Comparison of ENCODE assay signal across 21 cellular contexts in genomic region chr12:116609236-116609635, GRCh38. TPM values are rescaled to one million over a fixed set of nuclear protein-coding genes. Genes with fewer than 3 reads are reported as not detected.
A peak's percentile ranks its signal among the peaks of the same experiment; 100 is the strongest.
DNase-seq lines count a peak whose midpoint lies in the region; FAIRE-seq and TF ChIP-seq lines count a peak whose summit lies in the region.
"Had no signal": no experiment of that assay in that cellular context is flagged by ENCODE, and none has a peak within 500 bp of the region (broad histone marks: within the 10 kb centered on the region; RNA-seq: fewer than 3 reads in every experiment).

No MANE protein-coding gene starts in this region.

- 38 to 40% methylated on average over 4 of the region's 4 CpGs for WGBS in GM23248 (ENCODE audit: low coverage in 1 of 2, low lambda C conversion rate in 2 of 2, missing lambda C conversion rate in 2 of 2), 2 experiments
- WGBS in trophoblast cell (ENCODE audit: extremely low coverage, insufficient coverage, insufficient read length): no CpG with 5 or more reads among the region's 4 CpGs

- H3K23ac ChIP-seq in trophoblast cell (ENCODE audit: low read length): no peak overlapping the region

- peak overlapping the region in 10 of 11 experiments; percentile 2 to 66 (median 52); a peak in 18 of 22 replicates for H3K27ac ChIP-seq in BLaER1 treated with 17β-estradiol and CSF1 and Interleukin-3, amounts not matched to agents 10 nM and 100 nM
- H3K27ac ChIP-seq in GM23248 (no peak overlapping the region), trophoblast cell (ENCODE audit: low read depth, low read length) (peak overlapping the region; percentile 38), MM.1S (ENCODE audit: low read length) (no peak overlapping the region)
- H3K27ac ChIP-seq: left lung, neutrophil, prostate gland had no signal

- H3K4me1 ChIP-seq in BLaER1 treated with 17β-estradiol and CSF1 and Interleukin-3, amounts not matched to agents 10 nM and 100 nM: peaks cover 13 to 47% (median 32%) of the 10 kb centered on the region in 10 experiments
- H3K4me1 ChIP-seq in GM23248 (ENCODE audit: insufficient read depth) (peaks cover 10% of the 10 kb centered on the region), trophoblast cell (ENCODE audit: control insufficient read depth in 1 of 2, insufficient read depth in 2 of 2, low read length in 2 of 2) (peaks cover 4 to 7% of the 10 kb centered on the region in 2 experiments), MM.1S (ENCODE audit: low read length) (no peaks in the 10 kb centered on the region)

- 0 out of 2 replicates have a peak, but pooled peaks cover 7% of the 10 kb centered on the region for H3F3A ChIP-seq in GM23248 (ENCODE audit: insufficient read depth)
- no peaks in the 10 kb centered on the region for H3F3A ChIP-seq in MM.1S (ENCODE audit: insufficient read depth, low read length)

- no peaks in the 10 kb centered on the region for H4K20me1 ChIP-seq in BLaER1 treated with 17β-estradiol and CSF1 and Interleukin-3, amounts not matched to agents 10 nM and 100 nM
- no peaks in the 10 kb centered on the region for H4K20me1 ChIP-seq in GM23248 (ENCODE audit: insufficient read depth)
- H4K20me1 ChIP-seq in MM.1S (ENCODE audit: insufficient read depth, low read length): no peaks in the 10 kb centered on the region

- TF ChIP-seq CTCF in MM.1S (IDR thresholded peaks at IDR 0.05; ENCODE audit: low read length): no peak

- no peak overlapping the region for H2AK5ac ChIP-seq in trophoblast cell (ENCODE audit: low read length)

- no peak overlapping the region for H4K12ac ChIP-seq in trophoblast cell (ENCODE audit: low read depth, low read length)

- peak overlapping the region; percentile 19 to 64 (median 43) for H3K4me2 ChIP-seq in BLaER1 treated with 17β-estradiol and CSF1 and Interleukin-3, amounts not matched to agents 10 nM and 100 nM
- H3K4me2 ChIP-seq in GM23248 (ENCODE audit: unreplicated experiment) (no peak overlapping the region), trophoblast cell (ENCODE audit: low read length) (no peak overlapping the region), MM.1S (ENCODE audit: low read depth, low read length) (no peak overlapping the region)

- H2AFZ ChIP-seq in GM23248 (no peak overlapping the region), trophoblast cell (ENCODE audit: insufficient read depth, low read length, poor library complexity) (peak overlapping the region; percentile 60), MM.1S (ENCODE audit: low read length) (no peak overlapping the region)

- peaks cover 2% of the 10 kb centered on the region for H3K79me1 ChIP-seq in trophoblast cell (ENCODE audit: low read length)

- in situ Hi-C loops in GM23248 (cut with MboI): loop anchor here (25.0 kb wide), 1 partner anchor 597 kb away; no protein-coding TSS in a partner anchor

- H3K14ac ChIP-seq in trophoblast cell (ENCODE audit: low read length): peak overlapping the region; percentile 43

- H3K4ac ChIP-seq in trophoblast cell (ENCODE audit: low read depth, low read length): no peak overlapping the region

- no peak overlapping the region for H2BK120ac ChIP-seq in trophoblast cell (ENCODE audit: insufficient read depth, low read length, poor library complexity)

- peaks cover 0 to 35% (median 27%) of the 10 kb centered on the region in 11 experiments; a peak in 20 of 22 replicates for H3K9me3 ChIP-seq in BLaER1 treated with 17β-estradiol and CSF1 and Interleukin-3, amounts not matched to agents 10 nM and 100 nM (replicated peaks in 1 of 11)
- H3K9me3 ChIP-seq in GM23248 (ENCODE audit: low read depth) (no peaks in the 10 kb centered on the region), trophoblast cell (ENCODE audit: insufficient read depth, low read depth, low read length) (peaks cover 2% of the 10 kb centered on the region), MM.1S (replicated peaks; ENCODE audit: insufficient read depth, low read length) (no peaks in the 10 kb centered on the region)
- H3K9me3 ChIP-seq: left lung, neutrophil, prostate gland had no signal

- H2BK12ac ChIP-seq in trophoblast cell (ENCODE audit: low read length): peak overlapping the region; percentile 74

- H3K18ac ChIP-seq in trophoblast cell (ENCODE audit: low read length): no peak overlapping the region

- H3K9ac ChIP-seq in BLaER1 treated with 17β-estradiol and CSF1 and Interleukin-3, amounts not matched to agents 10 nM and 100 nM: peak overlapping the region in 10 of 11 experiments; percentile 2 to 51 (median 14); a peak in 10 of 22 replicates
- H3K9ac ChIP-seq in GM23248: no peak overlapping the region
- H3K9ac ChIP-seq in trophoblast cell (ENCODE audit: low read length): no peak overlapping the region
- H3K9ac ChIP-seq in MM.1S (ENCODE audit: low read length): no peak overlapping the region

- no peak overlapping the region for H2BK5ac ChIP-seq in trophoblast cell (ENCODE audit: low read depth, low read length, poor library complexity)

- DNase-seq in GM23248 (peak; percentile 17), cerebellar cortex (ENCODE audit: low spot score) (peak; percentile 37), trophoblast cell (no peak), MM.1S (no peak), NCI-H2107 (lab: John Stamatoyannopoulos, UW) (no peak), frontal cortex (ENCODE audit: low spot score in 2 of 2) (no peak)
- no peak for DNase-seq in activated CD8-positive, alpha-beta memory T cell treated with anti-CD3 and anti-CD28 coated beads for 24 hours
- DNase-seq: activated CD4-positive, CD25-positive, alpha-beta regulatory T cell treated with anti-CD3 and anti-CD28 coated beads, Interleukin-2, amount 50 U/mL, for 72 hours; activated T-cell treated with anti-CD3 and anti-CD28 coated beads for 4 hours; effector memory CD4-positive, alpha-beta T cell; GOT3; left lung; NCI-H2029 treated with DMSO at 0.1 percent for 48 hours; NCI-H2227 treated with DMSO at 0.1 percent for 48 hours; NK-92 treated with Interleukin-12 subunit alpha and Interleukin-12 subunit beta, amount 100 ng/mL, for 24 hours had no signal

- FAIRE-seq in frontal cortex (lab: Jason Lieb, UNC): no peak
- FAIRE-seq: colon had no signal

- H4K8ac ChIP-seq in trophoblast cell (ENCODE audit: low read depth, low read length): no peak overlapping the region

- peak overlapping the region; percentile 60 for H4K91ac ChIP-seq in trophoblast cell (ENCODE audit: low read depth, low read length)

- no peaks in the 10 kb centered on the region for H3K79me2 ChIP-seq in GM23248 (ENCODE audit: insufficient read depth)
- no peaks in the 10 kb centered on the region for H3K79me2 ChIP-seq in trophoblast cell (ENCODE audit: control insufficient read depth, insufficient read depth, low read length, poor library complexity)
- H3K79me2 ChIP-seq in MM.1S (ENCODE audit: low read length): no peaks in the 10 kb centered on the region

- H3K36me3 ChIP-seq in BLaER1 treated with 17β-estradiol and CSF1 and Interleukin-3, amounts not matched to agents 10 nM and 100 nM: no peaks in the 10 kb centered on the region
- H3K36me3 ChIP-seq in GM23248 (ENCODE audit: low read depth) (no peaks in the 10 kb centered on the region), trophoblast cell (ENCODE audit: control insufficient read depth in 1 of 2, insufficient read depth in 2 of 2, low read length in 2 of 2) (no peaks in the 10 kb centered on the region), MM.1S (replicated peaks; ENCODE audit: insufficient read depth, low read length) (no peaks in the 10 kb centered on the region)
- H3K36me3 ChIP-seq: left lung, neutrophil, prostate gland had no signal

- H3K9me2 ChIP-seq in GM23248 (ENCODE audit: insufficient read depth): no peaks in the 10 kb centered on the region
- H3K9me2 ChIP-seq in MM.1S (replicated peaks; ENCODE audit: insufficient read depth, low read length): no peaks in the 10 kb centered on the region

- no peak overlapping the region for H3K4me3 ChIP-seq in BLaER1 treated with 17β-estradiol and CSF1 and Interleukin-3, amounts not matched to agents 10 nM and 100 nM
- H3K4me3 ChIP-seq in GM23248: no peak overlapping the region
- H3K4me3 ChIP-seq in trophoblast cell (ENCODE audit: low read depth, low read length): no peak overlapping the region
- H3K4me3 ChIP-seq in MM.1S (ENCODE audit: low read length): no peak overlapping the region
- H3K4me3 ChIP-seq: left lung, prostate gland had no signal

- no peaks in the 10 kb centered on the region for H3K27me3 ChIP-seq in BLaER1 treated with 17β-estradiol and CSF1 and Interleukin-3, amounts not matched to agents 10 nM and 100 nM
- no peaks in the 10 kb centered on the region for H3K27me3 ChIP-seq in GM23248 (replicated peaks; ENCODE audit: insufficient read depth)
- no peaks in the 10 kb centered on the region for H3K27me3 ChIP-seq in trophoblast cell (ENCODE audit: insufficient read depth, low read length)
- no peaks in the 10 kb centered on the region for H3K27me3 ChIP-seq in MM.1S (replicated peaks; ENCODE audit: insufficient read depth, low read length)
- H3K27me3 ChIP-seq: left lung, neutrophil had no signal

RNA-seq across cellular contexts. Expression of gene MAP1LC3B2, which starts 50.1 kb away (rescaled TPM):
- 0.32 and 0.63 TPM in 2 replicates for total RNA-seq in GM23248 (2014; rRNA removed; shearing (Covaris generic))
- 8.4 and 9.0 TPM in 2 replicates for polyA plus RNA-seq in GM23248 (2016; fragmentation: Nextera tagmentation; extraction: Ambion mirVana)
- polyA plus RNA-seq in trophoblast cell (2013): 0.28 and 0.31 TPM in 2 replicates
- 0.82 TPM for total RNA-seq in frontal cortex
- total RNA-seq: epithelial cell of proximal tubule, urinary bladder had no signal

Comparison
In these comparisons a context has a peak if more than half of its experiments do, and no peak if none do; other contexts are left out.
1. H3K27ac ChIP-seq: peak in BLaER1 treated with 17β-estradiol and CSF1 and Interleukin-3, amounts not matched to agents 10 nM and 100 nM (10 of 11) and trophoblast cell (single experiment); none in GM23248 (single experiment) and MM.1S (single experiment).
2. H3K4me2 ChIP-seq: peak in BLaER1 treated with 17β-estradiol and CSF1 and Interleukin-3, amounts not matched to agents 10 nM and 100 nM (11 of 11); none in GM23248 (single experiment), trophoblast cell (single experiment) and MM.1S (single experiment).
3. H3K9ac ChIP-seq: peak in BLaER1 treated with 17β-estradiol and CSF1 and Interleukin-3, amounts not matched to agents 10 nM and 100 nM (10 of 11); none in GM23248 (single experiment), trophoblast cell (single experiment) and MM.1S (single experiment).
4. DNase-seq: peak in GM23248 (single experiment) and cerebellar cortex (single experiment); none in trophoblast cell (0 of 2), activated CD8-positive, alpha-beta memory T cell treated with anti-CD3 and anti-CD28 coated beads for 24 hours (single experiment), MM.1S (single experiment), NCI-H2107 (single experiment) and frontal cortex (0 of 2).